ENCODE assay signal across 10 cellular contexts in the genomic region with DNA sequence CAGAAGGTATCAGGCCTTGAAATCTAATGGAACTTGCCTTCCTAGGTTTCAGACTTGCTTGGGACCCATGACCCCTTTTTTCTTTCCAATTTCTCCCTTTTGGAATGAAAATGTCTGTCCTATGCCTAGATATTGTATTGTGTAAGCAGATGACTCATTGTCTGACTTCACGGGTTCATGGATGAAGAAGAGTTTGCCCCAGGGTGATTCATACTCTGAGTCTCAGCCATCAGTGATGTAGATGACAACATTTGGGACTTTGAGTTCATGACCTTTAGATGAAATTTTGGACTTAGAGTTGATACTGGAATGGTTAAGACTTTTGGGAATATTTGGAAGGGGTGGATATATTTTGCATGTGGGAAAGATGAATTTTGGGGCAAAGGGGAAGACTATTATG. TPM values are rescaled to one million over a fixed set of nuclear protein-coding genes. Genes with fewer than 3 reads are reported as not detected.
DNase-seq lines count a peak whose midpoint lies in the region; ATAC-seq, FAIRE-seq and TF ChIP-seq lines count a peak whose summit lies in the region.
"Had no signal": no experiment of that assay in that cellular context is flagged by ENCODE, and none has a peak within 500 bp of the region (broad histone marks: within the 10 kb centered on the region; RNA-seq: fewer than 3 reads in every experiment).

No MANE protein-coding gene starts in this region.

- H3K9me3 Mint-ChIP-seq in Calu3 (ENCODE audit: low read depth, unreplicated experiment) = no peaks in the 10 kb centered on the region

- H3K4ac ChIP-seq in mesenchymal stem cell (ENCODE audit: low read depth in 1 of 2, low read length in 2 of 2) = no peak overlapping the region

- H3K4me3 ChIP-seq in K562 = no peak overlapping the region
- H3K4me3 ChIP-seq in mesenchymal stem cell (ENCODE audit: insufficient read depth in 1 of 2, low read depth in 1 of 2, low read length in 2 of 2) = no peak overlapping the region
- H3K4me3 ChIP-seq: skin epidermis, upper lobe of left lung had no signal

- no peak overlapping the region for H3K4me2 ChIP-seq in K562 (ENCODE audit: insufficient read depth, low read length)
- H3K4me2 ChIP-seq in mesenchymal stem cell (ENCODE audit: low read length, poor library complexity, severe bottlenecking) = no peak overlapping the region

- no peak for ATAC-seq in K562

- H3K9me1 ChIP-seq in K562 (ENCODE audit: control insufficient read depth, insufficient read depth, low read length) = no peaks in the 10 kb centered on the region

- no peaks in the 10 kb centered on the region for H4K20me1 ChIP-seq in K562 (replicated peaks; ENCODE audit: control insufficient read depth, insufficient read depth, low read length)

- no peaks in the 10 kb centered on the region for H3K27me3 Mint-ChIP-seq in Calu3 (ENCODE audit: unreplicated experiment)

- H3K14ac ChIP-seq in mesenchymal stem cell (ENCODE audit: low read length in 2 of 2) = no peak overlapping the region

- POLR2A ChIA-PET in K562 (lab: Yijun Ruan, JAX) = no interaction called here

- H3K27ac ChIP-seq in K562 (ENCODE audit: extremely low read depth, low read depth, low read length) (no peak overlapping the region), mesenchymal stem cell (ENCODE audit: low read length, poor library complexity, severe bottlenecking) (no peak overlapping the region)
- H3K27ac ChIP-seq: skin epidermis had no signal

- H3K27ac Mint-ChIP-seq in Calu3 (ENCODE audit: unreplicated experiment) = peak overlapping the region; percentile 14

- no peaks in the 10 kb centered on the region for H3K36me3 ChIP-seq in K562 (ENCODE audit: control insufficient read depth, insufficient read depth, low read length)
- no peaks in the 10 kb centered on the region for H3K36me3 ChIP-seq in mesenchymal stem cell (ENCODE audit: control insufficient read depth in 1 of 2, insufficient read depth in 2 of 2, low read depth in 1 of 2, low read length in 2 of 2)
- H3K36me3 ChIP-seq: upper lobe of left lung had no signal

- TF ChIP-seq CTCF in Calu3 (IDR thresholded peaks at IDR 0.05; ENCODE audit: unreplicated experiment) (no peak), K562 (IDR thresholded peaks at IDR 0.05 in 2 of 3, conservative IDR thresholded peaks at IDR 0.05 in 1 of 3; ENCODE audit: insufficient read depth in 2 of 3, low read depth in 1 of 3, low read length in 3 of 3) (no peak)

- H2AK5ac ChIP-seq in mesenchymal stem cell (ENCODE audit: low read length, severe bottlenecking) = no peak overlapping the region

- H3K9ac ChIP-seq in K562 (ENCODE audit: insufficient read depth in 1 of 2, low read depth in 2 of 2, low read length in 2 of 2) (no peak overlapping the region), mesenchymal stem cell (ENCODE audit: low read length) (no peak overlapping the region)

- H3K18ac ChIP-seq in mesenchymal stem cell (ENCODE audit: low read depth in 1 of 2, low read length in 2 of 2) = no peak overlapping the region

- H4K8ac ChIP-seq in mesenchymal stem cell (ENCODE audit: low read length) = no peak overlapping the region

- no peaks in the 10 kb centered on the region for H3K9me3 ChIP-seq in K562 (replicated peaks; ENCODE audit: control insufficient read depth, insufficient read depth, low read depth, low read length)
- H3K9me3 ChIP-seq in mesenchymal stem cell (ENCODE audit: control insufficient read depth, low read length) = no peaks in the 10 kb centered on the region
- H3K9me3 ChIP-seq: upper lobe of left lung had no signal

- no peak overlapping the region for H2BK120ac ChIP-seq in mesenchymal stem cell (ENCODE audit: low read depth, low read length)

- no peak overlapping the region for H2BK15ac ChIP-seq in mesenchymal stem cell (ENCODE audit: low read depth, poor library complexity, severe bottlenecking)

- BruUV-seq in Calu3 (replicated peaks; lab: Mats Ljungman, UMichigan) = no TSS peak
- no TSS peak for BruUV-seq in K562 (replicated peaks; lab: Mats Ljungman, UMichigan)

- H3K79me2 ChIP-seq in K562 (ENCODE audit: control insufficient read depth, insufficient read depth, low read length) = no peaks in the 10 kb centered on the region

- H3K4me3 Mint-ChIP-seq in Calu3 (ENCODE audit: low read depth, unreplicated experiment) = no peak overlapping the region

- no peak for TF ChIP-seq RAD21 in K562 (CRISPR knock-in tag; conservative IDR thresholded peaks at IDR 0.05 in 1 of 2, IDR thresholded peaks at IDR 0.05 in 1 of 2)

- H3K4me1 Mint-ChIP-seq in Calu3 (ENCODE audit: low read depth, unreplicated experiment) = peaks cover 25% of the 10 kb centered on the region

- H4K91ac ChIP-seq in mesenchymal stem cell (ENCODE audit: low read length) = no peak overlapping the region

- DNase-seq in Calu3 (peak; percentile 9), HT-29 (ENCODE audit: low spot score) (peak; percentile 9), K562 (ENCODE audit: extremely low read depth in 1 of 4, low spot score in 3 of 4) (peak in 3 of 4 experiments; percentile 2 to 6 (median 5)), mesenchymal stem cell (peak; percentile 87), NCI-H446 treated with DMSO at 0.1 percent for 48 hours (lab: John Stamatoyannopoulos, UW) (no peak), NCI-H2107 treated with DMSO at 0.1 percent for 48 hours (lab: John Stamatoyannopoulos, UW; ENCODE audit: unreplicated experiment) (no peak), GM12891 (ENCODE audit: insufficient read length, low spot score) (no peak), hippocampal formation (lab: John Stamatoyannopoulos, UW) (no peak)
- DNase-seq: upper lobe of left lung had no signal

- no peaks in the 10 kb centered on the region for H3K27me3 ChIP-seq in K562 (ENCODE audit: control insufficient read depth in 2 of 2, insufficient read depth in 2 of 2, low read length in 2 of 2)
- no peaks in the 10 kb centered on the region for H3K27me3 ChIP-seq in mesenchymal stem cell (ENCODE audit: control insufficient read depth in 1 of 2, insufficient read depth in 1 of 2, low read length in 2 of 2)
- H3K27me3 ChIP-seq: upper lobe of left lung had no signal

- H3K36me3 Mint-ChIP-seq in Calu3 (ENCODE audit: insufficient read depth, unreplicated experiment) = no peaks in the 10 kb centered on the region

- H3K79me1 ChIP-seq in mesenchymal stem cell (replicated peaks; ENCODE audit: low read length, poor library complexity, severe bottlenecking) = no peaks in the 10 kb centered on the region

- TF ChIP-seq POLR2A in K562 (conservative IDR thresholded peaks at IDR 0.05) (no peak), GM12891 (IDR thresholded peaks at IDR 0.05; ENCODE audit: low read depth, low read length) (no peak)

- H2AFZ ChIP-seq in K562 (ENCODE audit: low read depth, low read length) (no peak overlapping the region), mesenchymal stem cell (ENCODE audit: low read depth, low read length) (no peak overlapping the region)

- no peak overlapping the region for H2BK5ac ChIP-seq in mesenchymal stem cell (ENCODE audit: low read depth, low read length, poor library complexity, severe bottlenecking)

- TF ChIP-seq EP300 in K562 (IDR thresholded peaks at IDR 0.05; ENCODE audit: low read length) = no peak

- H3K4me1 ChIP-seq in K562 (replicated peaks in 1 of 2; ENCODE audit: control insufficient read depth in 2 of 2, insufficient read depth in 2 of 2, low read length in 2 of 2) = no peaks in the 10 kb centered on the region
- peaks cover 2% of the 10 kb centered on the region for H3K4me1 ChIP-seq in mesenchymal stem cell (ENCODE audit: control insufficient read depth, insufficient read depth, low read depth, low read length)

- in situ Hi-C loops in K562 (cut with MboI) = no loop called here

- WGBS in K562 (ENCODE audit: insufficient coverage, low coverage, missing lambda C conversion rate) = 0% methylated on average over 1 of the region's 1 CpG
- 1% methylated on average over 1 of the region's 1 CpG for WGBS in mesenchymal stem cell

- FAIRE-seq in K562 (lab: Jason Lieb, UNC) (no peak), GM12891 (lab: Jason Lieb, UNC) (no peak)

- H3K23ac ChIP-seq in mesenchymal stem cell (ENCODE audit: low read length in 2 of 2) = no peak overlapping the region

- no peak overlapping the region for H2BK12ac ChIP-seq in mesenchymal stem cell (ENCODE audit: low read length in 2 of 2)

- CTCF ChIA-PET in Calu3 (lab: Charles Lee) = no interaction called here
- CTCF ChIA-PET in K562 (lab: Yijun Ruan, JAX; ENCODE audit: low intra/inter-chr PET ratio) = no interaction called here

- intact Hi-C loops in Calu3 (cut with micrococcal nuclease; ENCODE audit: unreplicated experiment) = loop anchor here (5.0 kb wide), 1 partner anchor 62 kb away; a partner anchor contains a TSS
- intact Hi-C loops in K562 (cut with micrococcal nuclease) = loop anchor here (5.0 kb wide), 3 partner anchors 173 to 248 kb away; no protein-coding TSS in a partner anchor

RNA-seq across cellular contexts. Expression of a gene that starts 11.2 kb away (rescaled TPM):
- total RNA-seq in Calu3 (2022) (not detected in 2 replicates), K562 (2014; rRNA removed) (not detected in 2 replicates), K562 (2014; rRNA removed; fragmentation: Illumina TruSeq; extraction: Trizol) (not detected in 2 replicates), K562 (2015; rRNA removed; fragmentation: Illumina TruSeq; extraction: Trizol) (not detected in 2 replicates), K562 (2021) (not detected in 2 replicates)
- not detected in 2 replicates for total RNA-seq in HT-29 (2014; rRNA removed; shearing (Covaris generic))
- not detected in 2 replicates for total RNA-seq in K562 (2011; cell fraction: chromatin; rRNA removed; ENCODE audit: low replicate concordance)
- total RNA-seq in K562 (2011; cell fraction: nucleolus; rRNA removed) = not detected in 2 replicates
- total RNA-seq in K562 (2011; cell fraction: nucleoplasm; rRNA removed) = not detected in 2 replicates
- polyA plus RNA-seq in K562 (2011; rRNA removed) (not detected in 2 replicates), K562 (2014; fragmentation: Illumina TruSeq; extraction: Trizol) (not detected in 2 replicates), K562 (2014; fragmentation: Nextera tagmentation; extraction: Ambion mirVana) (not detected), K562 (2014; rRNA removed) (not detected in 2 replicates)
- polyA plus RNA-seq in K562 (2011; cell fraction: cytosol; rRNA removed) = not detected in 2 replicates
- polyA plus RNA-seq in K562 (2011; cell fraction: nucleus; rRNA removed) = not detected in 2 replicates
- not detected in 2 replicates for polyA plus RNA-seq in K562 (2012)
- not detected in 2 replicates for polyA minus RNA-seq in K562 (2011; rRNA and poly(A)+ RNA removed)
- polyA minus RNA-seq in K562 (2011; cell fraction: cytosol; rRNA and poly(A)+ RNA removed) = not detected in 2 replicates
- polyA minus RNA-seq in K562 (2011; cell fraction: nucleus; rRNA and poly(A)+ RNA removed) = not detected in 2 replicates
- polyA plus RNA-seq in mesenchymal stem cell (2013, experiment 1 of 2) = not detected
- not detected for polyA plus RNA-seq in mesenchymal stem cell (2013, experiment 2 of 2)
- polyA plus RNA-seq in GM12891 (2012; ENCODE audit: low read depth, missing spikeins) = not detected
- total RNA-seq: upper lobe of left lung had no signal

RNA-seq across cellular contexts. Expression of a gene that starts 38.2 kb away (rescaled TPM):
- total RNA-seq in Calu3 (2022) = 0.22 TPM in 1 of 2 replicates, not detected in the other
- not detected in 2 replicates for total RNA-seq in HT-29 (2014; rRNA removed; shearing (Covaris generic))
- total RNA-seq in K562 (2011; cell fraction: chromatin; rRNA removed; ENCODE audit: low replicate concordance) = not detected in 2 replicates
- total RNA-seq in K562 (2011; cell fraction: nucleolus; rRNA removed) = not detected in 2 replicates
- total RNA-seq in K562 (2011; cell fraction: nucleoplasm; rRNA removed) = not detected in 2 replicates
- not detected in 2 replicates for total RNA-seq in K562 (2014; rRNA removed)
- not detected in 2 replicates for total RNA-seq in K562 (2014; rRNA removed; fragmentation: Illumina TruSeq; extraction: Trizol)
- total RNA-seq in K562 (2015; rRNA removed; fragmentation: Illumina TruSeq; extraction: Trizol) = not detected in 2 replicates
- not detected in 2 replicates for total RNA-seq in K562 (2021)
- polyA plus RNA-seq in K562 (2011; rRNA removed) = not detected in 2 replicates
- polyA plus RNA-seq in K562 (2011; cell fraction: cytosol; rRNA removed) = not detected in 2 replicates
- not detected in 2 replicates for polyA plus RNA-seq in K562 (2011; cell fraction: nucleus; rRNA removed)
- polyA plus RNA-seq in K562 (2012) = not detected in 2 replicates
- polyA plus RNA-seq in K562 (2014; fragmentation: Illumina TruSeq; extraction: Trizol) = not detected in 2 replicates
- not detected for polyA plus RNA-seq in K562 (2014; fragmentation: Nextera tagmentation; extraction: Ambion mirVana)
- 0.09 TPM in 1 of 2 replicates, not detected in the other for polyA plus RNA-seq in K562 (2014; rRNA removed)
- polyA minus RNA-seq in K562 (2011; rRNA and poly(A)+ RNA removed) = not detected in 2 replicates
- polyA minus RNA-seq in K562 (2011; cell fraction: cytosol; rRNA and poly(A)+ RNA removed) = not detected in 2 replicates
- polyA minus RNA-seq in K562 (2011; cell fraction: nucleus; rRNA and poly(A)+ RNA removed) = not detected in 2 replicates
- polyA plus RNA-seq in mesenchymal stem cell (2013, experiment 1 of 2) = not detected
- polyA plus RNA-seq in mesenchymal stem cell (2013, experiment 2 of 2) = not detected
- not detected for polyA plus RNA-seq in GM12891 (2012; ENCODE audit: low read depth, missing spikeins)
- total RNA-seq: upper lobe of left lung had no signal

RNA-seq across cellular contexts. Expression of a gene that starts 40.8 kb away (rescaled TPM):
- total RNA-seq in Calu3 (2022) (not detected in 2 replicates), K562 (2014; rRNA removed) (not detected in 2 replicates), K562 (2014; rRNA removed; fragmentation: Illumina TruSeq; extraction: Trizol) (not detected in 2 replicates), K562 (2015; rRNA removed; fragmentation: Illumina TruSeq; extraction: Trizol) (not detected in 2 replicates), K562 (2021) (not detected in 2 replicates)
- total RNA-seq in HT-29 (2014; rRNA removed; shearing (Covaris generic)) = not detected in 2 replicates
- not detected in 2 replicates for total RNA-seq in K562 (2011; cell fraction: chromatin; rRNA removed; ENCODE audit: low replicate concordance)
- total RNA-seq in K562 (2011; cell fraction: nucleolus; rRNA removed) = not detected in 2 replicates
- not detected in 2 replicates for total RNA-seq in K562 (2011; cell fraction: nucleoplasm; rRNA removed)
- polyA plus RNA-seq in K562 (2011; rRNA removed) (not detected in 2 replicates), K562 (2014; fragmentation: Illumina TruSeq; extraction: Trizol) (not detected in 2 replicates), K562 (2014; fragmentation: Nextera tagmentation; extraction: Ambion mirVana) (not detected), K562 (2014; rRNA removed) (not detected in 2 replicates)
- polyA plus RNA-seq in K562 (2011; cell fraction: cytosol; rRNA removed) = not detected in 2 replicates
- polyA plus RNA-seq in K562 (2011; cell fraction: nucleus; rRNA removed) = not detected in 2 replicates
- polyA plus RNA-seq in K562 (2012) = not detected in 2 replicates
- not detected in 2 replicates for polyA minus RNA-seq in K562 (2011; rRNA and poly(A)+ RNA removed)
- not detected in 2 replicates for polyA minus RNA-seq in K562 (2011; cell fraction: cytosol; rRNA and poly(A)+ RNA removed)
- polyA minus RNA-seq in K562 (2011; cell fraction: nucleus; rRNA and poly(A)+ RNA removed) = not detected in 2 replicates
- not detected for polyA plus RNA-seq in mesenchymal stem cell (2013, experiment 1 of 2)
- not detected for polyA plus RNA-seq in mesenchymal stem cell (2013, experiment 2 of 2)
- polyA plus RNA-seq in GM12891 (2012; ENCODE audit: low read depth, missing spikeins) = not detected
- total RNA-seq: upper lobe of left lung had no signal

RNA-seq across cellular contexts. Expression of a gene that starts 56.8 kb away (rescaled TPM):
- total RNA-seq in Calu3 (2022) = not detected in 2 replicates
- not detected in 2 replicates for total RNA-seq in HT-29 (2014; rRNA removed; shearing (Covaris generic))
- total RNA-seq in K562 (2011; cell fraction: chromatin; rRNA removed; ENCODE audit: low replicate concordance) = not detected in 2 replicates
- not detected in 2 replicates for total RNA-seq in K562 (2011; cell fraction: nucleolus; rRNA removed)
- total RNA-seq in K562 (2011; cell fraction: nucleoplasm; rRNA removed) = not detected in 2 replicates
- total RNA-seq in K562 (2014; rRNA removed) = not detected in 2 replicates
- total RNA-seq in K562 (2014; rRNA removed; fragmentation: Illumina TruSeq; extraction: Trizol) = not detected in 2 replicates
- not detected in 2 replicates for total RNA-seq in K562 (2015; rRNA removed; fragmentation: Illumina TruSeq; extraction: Trizol)
- not detected in 2 replicates for total RNA-seq in K562 (2021)
- not detected in 2 replicates for polyA plus RNA-seq in K562 (2011; rRNA removed)
- polyA plus RNA-seq in K562 (2011; cell fraction: cytosol; rRNA removed) = not detected in 2 replicates
- polyA plus RNA-seq in K562 (2011; cell fraction: nucleus; rRNA removed) = not detected in 2 replicates
- not detected in 2 replicates for polyA plus RNA-seq in K562 (2012)
- polyA plus RNA-seq in K562 (2014; fragmentation: Illumina TruSeq; extraction: Trizol) = not detected in 2 replicates
- not detected for polyA plus RNA-seq in K562 (2014; fragmentation: Nextera tagmentation; extraction: Ambion mirVana)
- not detected in 2 replicates for polyA plus RNA-seq in K562 (2014; rRNA removed)
- not detected in 2 replicates for polyA minus RNA-seq in K562 (2011; rRNA and poly(A)+ RNA removed)
- polyA minus RNA-seq in K562 (2011; cell fraction: cytosol; rRNA and poly(A)+ RNA removed) = not detected in 2 replicates
- polyA minus RNA-seq in K562 (2011; cell fraction: nucleus; rRNA and poly(A)+ RNA removed) = not detected in 2 replicates
- not detected for polyA plus RNA-seq in mesenchymal stem cell (2013, experiment 1 of 2)
- polyA plus RNA-seq in mesenchymal stem cell (2013, experiment 2 of 2) = not detected
- polyA plus RNA-seq in GM12891 (2012; ENCODE audit: low read depth, missing spikeins) = not detected
- total RNA-seq: upper lobe of left lung had no signal

Comparison
In these comparisons a context has a peak if more than half of its experiments do, and no peak if none do; other contexts are left out.
1. DNase-seq: peak in Calu3 (single experiment), HT-29 (single experiment), K562 (3 of 4) and mesenchymal stem cell (single experiment); none in NCI-H446 treated with DMSO at 0.1 percent for 48 hours (single experiment), NCI-H2107 treated with DMSO at 0.1 percent for 48 hours (single experiment), GM12891 (single experiment) and hippocampal formation (0 of 2).